Comparison of ENCODE assay signal across 24 cellular contexts in genomic region chr9:31135567-31135966, GRCh38.
"Had no signal": no experiment of that assay in that cellular context is flagged by ENCODE, and none has a peak within 500 bp of the region (broad histone marks: within the 10 kb centered on the region; RNA-seq: fewer than 3 reads in every experiment).

No MANE protein-coding gene starts in this region.

- H3K27me3 ChIP-seq: esophagus muscularis mucosa, neural progenitor cell, spleen, testis, vagina had no signal

- ATAC-seq: left lobe of liver; naive thymus-derived CD8-positive, alpha-beta T cell had no signal

- H3K27ac ChIP-seq: esophagus muscularis mucosa, neural progenitor cell, spleen, testis, vagina had no signal

- H3K9ac ChIP-seq: neural progenitor cell had no signal

- H2AFZ ChIP-seq: neural progenitor cell had no signal

- H3K4me1 ChIP-seq: esophagus muscularis mucosa, neural progenitor cell, spleen, testis, vagina had no signal

- H3K36me3 ChIP-seq: esophagus muscularis mucosa, neural progenitor cell, spleen, vagina had no signal

- H3K9me3 ChIP-seq: esophagus muscularis mucosa, spleen, testis, vagina had no signal

- H3K4me3 ChIP-seq: esophagus muscularis mucosa, lung, neural progenitor cell, spleen, testis, vagina had no signal

- DNase-seq: activated CD4-positive, alpha-beta T cell treated with anti-CD3 and anti-CD28 coated beads for 4 hours; activated CD4-positive, alpha-beta T cell treated with anti-CD3 and anti-CD28 coated beads, Interleukin-2, amount 50 U/mL, for 48 hours; activated CD4-positive, CD25-positive, alpha-beta regulatory T cell; activated effector memory CD4-positive, alpha-beta T cell treated with Interleukin-2 at 50 U/mL for 16 hours; activated naive CD4-positive, alpha-beta T cell treated with anti-CD3 and anti-CD28 coated beads for 36 hours; activated naive CD8-positive, alpha-beta T cell treated with anti-CD3 and anti-CD28 coated beads, Interleukin-2, amount 10 ng/mL, durations not matched to agents 7 days and 5 days; activated T-cell treated with anti-CD3 and anti-CD28 coated beads, Interleukin-2, amount 50 U/mL, for 48 hours; central memory CD4-positive, alpha-beta T cell; effector memory CD4-positive, alpha-beta T cell; foreskin fibroblast; naive thymus-derived CD8-positive, alpha-beta T cell; retina; spleen; stimulated activated CD4-positive, alpha-beta T cell treated with anti-CD3 and anti-CD28 coated beads, Interleukin-4, amount 100 ng/mL, for 1 hour; stimulated activated naive CD4-positive, alpha-beta T cell; testis; trophoblast cell had no signal

- FAIRE-seq: colon, keratinocyte had no signal

- H3K4me2 ChIP-seq: neural progenitor cell had no signal
